In genomic region chr11:94515398-94515797, GRCh38 we compare ENCODE assay signal across 30 cellular contexts. TPM values are rescaled to one million over a fixed set of nuclear protein-coding genes. Genes with fewer than 3 reads are reported as not detected.
DNase-seq lines count a peak whose midpoint lies in the region; ATAC-seq, FAIRE-seq and TF ChIP-seq lines count a peak whose summit lies in the region.
"Had no signal": no experiment of that assay in that cellular context is flagged by ENCODE, and none has a peak within 500 bp of the region (broad histone marks: within the 10 kb centered on the region; RNA-seq: fewer than 3 reads in every experiment).

No MANE protein-coding gene starts in this region.

- TF ChIP-seq EP300 in K562 (IDR thresholded peaks at IDR 0.05; ENCODE audit: low read length): no peak

- TF ChIP-seq CTCF in HEK293 (tag by site-specific recombination; IDR thresholded peaks at IDR 0.05) (no peak), Loucy (conservative IDR thresholded peaks at IDR 0.05; ENCODE audit: low read length) (no peak), K562 (IDR thresholded peaks at IDR 0.05 in 2 of 3, conservative IDR thresholded peaks at IDR 0.05 in 1 of 3; ENCODE audit: insufficient read depth in 2 of 3, low read depth in 1 of 3, low read length in 3 of 3) (no peak)

- no TSS peak for BruUV-seq in K562 (replicated peaks; lab: Mats Ljungman, UMichigan)

- no peaks in the 10 kb centered on the region for H3K9me1 ChIP-seq in K562 (ENCODE audit: control insufficient read depth, insufficient read depth, low read length)

- TF ChIP-seq POLR2A in K562 (conservative IDR thresholded peaks at IDR 0.05): no peak

- H3K36me3 ChIP-seq in HEK293 (ENCODE audit: control insufficient read depth in 2 of 2, insufficient read depth in 1 of 2, low read length in 2 of 2) (no peaks in the 10 kb centered on the region), Loucy (ENCODE audit: insufficient read depth, low read length) (no peaks in the 10 kb centered on the region), K562 (ENCODE audit: control insufficient read depth, insufficient read depth, low read length) (no peaks in the 10 kb centered on the region)
- H3K36me3 ChIP-seq: BE2C, BLaER1 had no signal

- H3K4me2 ChIP-seq in Loucy (ENCODE audit: low read depth, low read length, poor library complexity, severe bottlenecking) (no peak overlapping the region), K562 (ENCODE audit: insufficient read depth, low read length) (no peak overlapping the region)
- H3K4me2 ChIP-seq: BLaER1 had no signal

- no peaks in the 10 kb centered on the region for H3K9me2 ChIP-seq in Loucy (replicated peaks; ENCODE audit: low read depth, low read length)

- in situ Hi-C loops in K562 (cut with MboI): no loop called here

- H3K9ac ChIP-seq in Loucy (ENCODE audit: low read depth, low read length, poor library complexity, severe bottlenecking) (no peak overlapping the region), K562 (ENCODE audit: insufficient read depth in 1 of 2, low read depth in 2 of 2, low read length in 2 of 2) (no peak overlapping the region)
- H3K9ac ChIP-seq: BLaER1 had no signal

- H3K4me1 ChIP-seq in HEK293 (ENCODE audit: control insufficient read depth, insufficient read depth, low read length): 0 out of 2 replicates have a peak, but pooled peaks cover 5% of the 10 kb centered on the region
- peaks cover 18% of the 10 kb centered on the region for H3K4me1 ChIP-seq in Loucy (ENCODE audit: insufficient read depth, low read length, poor library complexity, severe bottlenecking)
- peaks cover 0 to 7% of the 10 kb centered on the region in 2 experiments; a peak in 2 of 5 replicates for H3K4me1 ChIP-seq in K562 (replicated peaks in 1 of 2; ENCODE audit: control insufficient read depth in 2 of 2, insufficient read depth in 2 of 2, low read length in 2 of 2)
- H3K4me1 ChIP-seq: BE2C had no signal

- H3F3A ChIP-seq in Loucy (ENCODE audit: low read depth): 0 out of 2 replicates have a peak, but pooled peaks cover 3% of the 10 kb centered on the region

- no peaks in the 10 kb centered on the region for H4K20me1 ChIP-seq in Loucy (ENCODE audit: insufficient read depth, low read length, poor library complexity, severe bottlenecking)
- H4K20me1 ChIP-seq in K562 (replicated peaks; ENCODE audit: control insufficient read depth, insufficient read depth, low read length): no peaks in the 10 kb centered on the region
- H4K20me1 ChIP-seq: BLaER1 had no signal

- POLR2A ChIA-PET in HEK293 (lab: Yijun Ruan, JAX): no interaction called here
- POLR2A ChIA-PET in K562 (lab: Yijun Ruan, JAX): no interaction called here

- H3K9me3 ChIP-seq in HEK293 (ENCODE audit: control insufficient read depth, insufficient read depth, low read depth, low read length): no peaks in the 10 kb centered on the region
- 0 out of 2 replicates have a peak, but pooled peaks cover 4% of the 10 kb centered on the region for H3K9me3 ChIP-seq in Loucy (ENCODE audit: insufficient read depth, low read depth, low read length)
- no peaks in the 10 kb centered on the region for H3K9me3 ChIP-seq in K562 (replicated peaks; ENCODE audit: control insufficient read depth, insufficient read depth, low read depth, low read length)
- H3K9me3 ChIP-seq: BE2C, BLaER1 had no signal

- no peak for TF ChIP-seq RAD21 in K562 (CRISPR knock-in tag; conservative IDR thresholded peaks at IDR 0.05 in 1 of 2, IDR thresholded peaks at IDR 0.05 in 1 of 2)

- 9% methylated on average over 1 of the region's 2 CpGs for WGBS in K562 (ENCODE audit: insufficient coverage, low coverage, missing lambda C conversion rate)

- no peaks in the 10 kb centered on the region for H3K79me2 ChIP-seq in Loucy (ENCODE audit: insufficient read depth, low read length)
- no peaks in the 10 kb centered on the region for H3K79me2 ChIP-seq in K562 (ENCODE audit: control insufficient read depth, insufficient read depth, low read length)

- H3K4me3 ChIP-seq in HEK293 (ENCODE audit: low read depth, low read length) (no peak overlapping the region), Loucy (ENCODE audit: low read length, poor library complexity, severe bottlenecking) (no peak overlapping the region), K562 (no peak overlapping the region)
- H3K4me3 ChIP-seq: BLaER1 had no signal

- ATAC-seq in K562: no peak
- no peak for ATAC-seq in left colon

- H2AFZ ChIP-seq in Loucy (ENCODE audit: low read length) (0 out of 2 replicates have a peak overlapping the region, but pooled peaks have one; percentile 22), K562 (ENCODE audit: low read depth, low read length) (no peak overlapping the region)

- no peak for FAIRE-seq in K562 (lab: Jason Lieb, UNC)
- FAIRE-seq: A204.1, GM12891, GM19239 had no signal

- H3K27ac ChIP-seq in HEK293 (ENCODE audit: extremely low read depth, low read depth, low read length): no peak overlapping the region
- no peak overlapping the region for H3K27ac ChIP-seq in K562 (ENCODE audit: extremely low read depth, low read depth, low read length)
- H3K27ac ChIP-seq: BLaER1 had no signal

- CTCF ChIA-PET in HEK293 (lab: Yijun Ruan, JAX) (interaction anchor here (0.7 to 2.6 kb wide), 3 partner anchors 10 to 620 kb away, joined by 6 to 9 read pairs (median 6); no protein-coding TSS in a partner anchor), K562 (lab: Yijun Ruan, JAX; ENCODE audit: low intra/inter-chr PET ratio) (no interaction called here)

- H3K27me3 ChIP-seq in Loucy (ENCODE audit: insufficient read depth, low read length, poor library complexity, severe bottlenecking): no peaks in the 10 kb centered on the region
- peaks cover 2 to 4% of the 10 kb centered on the region in 2 experiments; a peak in 2 of 5 replicates for H3K27me3 ChIP-seq in K562 (ENCODE audit: control insufficient read depth in 2 of 2, insufficient read depth in 2 of 2, low read length in 2 of 2)

- intact Hi-C loops in K562 (cut with micrococcal nuclease): no loop called here
- intact Hi-C loops in left colon (cut with DNase I, micrococcal nuclease): loop anchor here in 1 of 2 donors (5.0 kb wide), 1 partner anchor 87 kb away; no protein-coding TSS in a partner anchor

- DNase-seq in K562 (ENCODE audit: extremely low read depth in 1 of 4, low spot score in 3 of 4): no peak
- DNase-seq in NCI-H1048 (lab: John Stamatoyannopoulos, UW): no peak
- DNase-seq in left colon: no peak
- no peak for DNase-seq in cerebellum (ENCODE audit: low spot score)
- DNase-seq: 8988T; ACHN; BE2C; C1 segment of cervical spinal cord; CD4-positive, alpha-beta memory T cell; CD4-positive, CD25-positive, alpha-beta regulatory T cell; CD8-positive, alpha-beta memory T cell; COR-L47; DMS 273 treated with DMSO at 0.1 percent for 48 hours; DMS153; DMS53; DMS79; DND-41; EL; GDM1 had no signal

RNA-seq across cellular contexts. Expression of gene C11orf97, which starts 3.1 kb away (rescaled TPM):
- total RNA-seq in K562 (2011; cell fraction: chromatin; rRNA removed; ENCODE audit: low replicate concordance): not detected in 2 replicates
- total RNA-seq in K562 (2011; cell fraction: nucleolus; rRNA removed): not detected in 2 replicates
- total RNA-seq in K562 (2011; cell fraction: nucleoplasm; rRNA removed): not detected in 2 replicates
- total RNA-seq in K562 (2014; rRNA removed): not detected in 2 replicates
- total RNA-seq in K562 (2014; rRNA removed; fragmentation: Illumina TruSeq; extraction: Trizol): not detected in 2 replicates
- total RNA-seq in K562 (2015; rRNA removed; fragmentation: Illumina TruSeq; extraction: Trizol): not detected in 2 replicates
- total RNA-seq in K562 (2021): not detected in 2 replicates
- polyA plus RNA-seq in K562 (2011; rRNA removed): not detected in 2 replicates
- polyA plus RNA-seq in K562 (2011; cell fraction: cytosol; rRNA removed): not detected in 2 replicates
- polyA plus RNA-seq in K562 (2011; cell fraction: nucleus; rRNA removed): not detected in 2 replicates
- not detected in 2 replicates for polyA plus RNA-seq in K562 (2012)
- polyA plus RNA-seq in K562 (2014; fragmentation: Illumina TruSeq; extraction: Trizol): not detected in 2 replicates
- polyA plus RNA-seq in K562 (2014; fragmentation: Nextera tagmentation; extraction: Ambion mirVana): not detected
- polyA plus RNA-seq in K562 (2014; rRNA removed): not detected in 2 replicates
- not detected in 2 replicates for polyA minus RNA-seq in K562 (2011; rRNA and poly(A)+ RNA removed)
- polyA minus RNA-seq in K562 (2011; cell fraction: cytosol; rRNA and poly(A)+ RNA removed): not detected in 2 replicates
- not detected in 2 replicates for polyA minus RNA-seq in K562 (2011; cell fraction: nucleus; rRNA and poly(A)+ RNA removed)
- not detected for total RNA-seq in left colon
- total RNA-seq in cerebellum: not detected
- total RNA-seq: A673; CD4-positive, alpha-beta memory T cell; CD4-positive, CD25-positive, alpha-beta regulatory T cell; CD8-positive, alpha-beta memory T cell; Daoy; G401 had no signal
- polyA plus RNA-seq: AG04450; CD14-positive monocyte; CD4-positive, alpha-beta memory T cell; CD4-positive, CD25-positive, alpha-beta regulatory T cell; CD8-positive, alpha-beta memory T cell had no signal

RNA-seq across cellular contexts. Expression of gene ANKRD49, which starts 21.6 kb away (rescaled TPM):
- total RNA-seq in K562 (2011; cell fraction: chromatin; rRNA removed; ENCODE audit: low replicate concordance): 7.3 and 25.9 TPM in 2 replicates
- 3.8 and 7.8 TPM in 2 replicates for total RNA-seq in K562 (2011; cell fraction: nucleolus; rRNA removed)
- 10.2 and 17.6 TPM in 2 replicates for total RNA-seq in K562 (2011; cell fraction: nucleoplasm; rRNA removed)
- 13.4 and 17.1 TPM in 2 replicates for total RNA-seq in K562 (2014; rRNA removed)
- total RNA-seq in K562 (2014; rRNA removed; fragmentation: Illumina TruSeq; extraction: Trizol): 30.6 and 39.4 TPM in 2 replicates
- 32.0 and 32.2 TPM in 2 replicates for total RNA-seq in K562 (2015; rRNA removed; fragmentation: Illumina TruSeq; extraction: Trizol)
- total RNA-seq in K562 (2021): 16.7 and 17.0 TPM in 2 replicates
- 37.4 and 38.7 TPM in 2 replicates for polyA plus RNA-seq in K562 (2011; rRNA removed)
- polyA plus RNA-seq in K562 (2011; cell fraction: cytosol; rRNA removed): 9.4 and 14.8 TPM in 2 replicates
- 26.4 and 43.0 TPM in 2 replicates for polyA plus RNA-seq in K562 (2011; cell fraction: nucleus; rRNA removed)
- 16.3 and 20.2 TPM in 2 replicates for polyA plus RNA-seq in K562 (2012)
- polyA plus RNA-seq in K562 (2014; fragmentation: Illumina TruSeq; extraction: Trizol): 29.3 and 36.4 TPM in 2 replicates
- polyA plus RNA-seq in K562 (2014; fragmentation: Nextera tagmentation; extraction: Ambion mirVana): 10 to 100 TPM; 28.8 to 43.5 TPM
- 26.2 and 31.2 TPM in 2 replicates for polyA plus RNA-seq in K562 (2014; rRNA removed)
- 15.1 and 16.6 TPM in 2 replicates for polyA minus RNA-seq in K562 (2011; rRNA and poly(A)+ RNA removed)
- polyA minus RNA-seq in K562 (2011; cell fraction: cytosol; rRNA and poly(A)+ RNA removed): 4.2 and 8.3 TPM in 2 replicates
- polyA minus RNA-seq in K562 (2011; cell fraction: nucleus; rRNA and poly(A)+ RNA removed): 10.2 and 24.4 TPM in 2 replicates
- 10 to 100 TPM; 11.7 to 13.8 TPM for total RNA-seq in left colon
- total RNA-seq in cerebellum: 14.8 TPM

RNA-seq across cellular contexts. Expression of gene MRE11, which starts 21.8 kb away (rescaled TPM):
- 31.5 and 107 TPM in 2 replicates for total RNA-seq in K562 (2011; cell fraction: chromatin; rRNA removed; ENCODE audit: low replicate concordance)
- 10.5 and 11.2 TPM in 2 replicates for total RNA-seq in K562 (2011; cell fraction: nucleolus; rRNA removed)
- 27.4 and 33.7 TPM in 2 replicates for total RNA-seq in K562 (2011; cell fraction: nucleoplasm; rRNA removed)
- total RNA-seq in K562 (2014; rRNA removed): 18.3 and 21.3 TPM in 2 replicates
- total RNA-seq in K562 (2014; rRNA removed; fragmentation: Illumina TruSeq; extraction: Trizol): 45.2 and 59.6 TPM in 2 replicates
- total RNA-seq in K562 (2015; rRNA removed; fragmentation: Illumina TruSeq; extraction: Trizol): 29.1 and 34.1 TPM in 2 replicates
- 30.4 and 34.1 TPM in 2 replicates for total RNA-seq in K562 (2021)
- polyA plus RNA-seq in K562 (2011; rRNA removed): 19.9 and 28.4 TPM in 2 replicates
- polyA plus RNA-seq in K562 (2011; cell fraction: cytosol; rRNA removed): 3.9 and 7.2 TPM in 2 replicates
- polyA plus RNA-seq in K562 (2011; cell fraction: nucleus; rRNA removed): 19.7 and 20.9 TPM in 2 replicates
- polyA plus RNA-seq in K562 (2012): 18.7 and 20.0 TPM in 2 replicates
- 30.3 and 30.9 TPM in 2 replicates for polyA plus RNA-seq in K562 (2014; fragmentation: Illumina TruSeq; extraction: Trizol)
- polyA plus RNA-seq in K562 (2014; fragmentation: Nextera tagmentation; extraction: Ambion mirVana): 10 to 100 TPM; 21.0 to 29.1 TPM
- 22.9 and 27.4 TPM in 2 replicates for polyA plus RNA-seq in K562 (2014; rRNA removed)
- 48.7 and 53.2 TPM in 2 replicates for polyA minus RNA-seq in K562 (2011; rRNA and poly(A)+ RNA removed)
- 12.4 and 15.9 TPM in 2 replicates for polyA minus RNA-seq in K562 (2011; cell fraction: cytosol; rRNA and poly(A)+ RNA removed)
- polyA minus RNA-seq in K562 (2011; cell fraction: nucleus; rRNA and poly(A)+ RNA removed): 32.0 and 42.8 TPM in 2 replicates
- total RNA-seq in left colon: 10 to 100 TPM; 10.5 to 11.4 TPM
- 28.7 TPM for total RNA-seq in cerebellum

RNA-seq across cellular contexts. Expression of gene FUT4, which starts 28.3 kb away (rescaled TPM):
- 5.6 and 7.5 TPM in 2 replicates for total RNA-seq in K562 (2011; cell fraction: chromatin; rRNA removed; ENCODE audit: low replicate concordance)
- total RNA-seq in K562 (2011; cell fraction: nucleolus; rRNA removed): 6.6 and 6.7 TPM in 2 replicates
- 7.6 and 10.2 TPM in 2 replicates for total RNA-seq in K562 (2011; cell fraction: nucleoplasm; rRNA removed)
- total RNA-seq in K562 (2014; rRNA removed) (6.4 and 6.9 TPM in 2 replicates), K562 (2014; rRNA removed; fragmentation: Illumina TruSeq; extraction: Trizol) (4.9 and 5.2 TPM in 2 replicates), K562 (2015; rRNA removed; fragmentation: Illumina TruSeq; extraction: Trizol) (5.9 and 6.0 TPM in 2 replicates), K562 (2021) (8.7 and 8.9 TPM in 2 replicates), left colon (10 to 100 TPM; 21.8 to 29.9 TPM), cerebellum (5.9 TPM)
- polyA plus RNA-seq in K562 (2011; rRNA removed) (3.7 and 4.7 TPM in 2 replicates), K562 (2014; fragmentation: Illumina TruSeq; extraction: Trizol) (5.0 and 5.5 TPM in 2 replicates), K562 (2014; fragmentation: Nextera tagmentation; extraction: Ambion mirVana) (1 to 10 TPM; 1.1 to 1.4 TPM), K562 (2014; rRNA removed) (5.4 and 5.7 TPM in 2 replicates)
- 2.8 and 5.2 TPM in 2 replicates for polyA plus RNA-seq in K562 (2011; cell fraction: cytosol; rRNA removed)
- polyA plus RNA-seq in K562 (2011; cell fraction: nucleus; rRNA removed): 2.2 and 2.5 TPM in 2 replicates
- 5.5 and 6.0 TPM in 2 replicates for polyA plus RNA-seq in K562 (2012)
- polyA minus RNA-seq in K562 (2011; rRNA and poly(A)+ RNA removed): 6.2 and 6.5 TPM in 2 replicates
- polyA minus RNA-seq in K562 (2011; cell fraction: cytosol; rRNA and poly(A)+ RNA removed): 2.3 and 3.0 TPM in 2 replicates
- 4.0 and 6.1 TPM in 2 replicates for polyA minus RNA-seq in K562 (2011; cell fraction: nucleus; rRNA and poly(A)+ RNA removed)
- total RNA-seq: G401 had no signal

RNA-seq across cellular contexts. Expression of gene PIWIL4, which starts 51.8 kb away (rescaled TPM):
- total RNA-seq in K562 (2011; cell fraction: chromatin; rRNA removed; ENCODE audit: low replicate concordance): 7.7 and 17.4 TPM in 2 replicates
- total RNA-seq in K562 (2011; cell fraction: nucleolus; rRNA removed): 6.2 and 6.4 TPM in 2 replicates
- total RNA-seq in K562 (2011; cell fraction: nucleoplasm; rRNA removed): 4.4 and 6.3 TPM in 2 replicates
- total RNA-seq in K562 (2014; rRNA removed) (9.5 and 10.9 TPM in 2 replicates), K562 (2014; rRNA removed; fragmentation: Illumina TruSeq; extraction: Trizol) (14.9 and 16.0 TPM in 2 replicates), K562 (2015; rRNA removed; fragmentation: Illumina TruSeq; extraction: Trizol) (12.9 and 13.6 TPM in 2 replicates), K562 (2021) (10.2 and 10.5 TPM in 2 replicates), left colon (1 to 10 TPM; 5.9 to 7.5 TPM), cerebellum (3.6 TPM)
- polyA plus RNA-seq in K562 (2011; rRNA removed) (1.5 and 6.3 TPM in 2 replicates), K562 (2014; fragmentation: Illumina TruSeq; extraction: Trizol) (15.5 and 17.0 TPM in 2 replicates), K562 (2014; fragmentation: Nextera tagmentation; extraction: Ambion mirVana) (10 to 100 TPM in 1 of 2 experiments, 1 to 10 TPM in 1; 8.4 to 10.8 TPM), K562 (2014; rRNA removed) (13.5 and 16.5 TPM in 2 replicates)
- 0.84 and 4.6 TPM in 2 replicates for polyA plus RNA-seq in K562 (2011; cell fraction: cytosol; rRNA removed)
- polyA plus RNA-seq in K562 (2011; cell fraction: nucleus; rRNA removed): 2.2 and 9.7 TPM in 2 replicates
- 9.6 and 10.5 TPM in 2 replicates for polyA plus RNA-seq in K562 (2012)
- 1.2 and 7.7 TPM in 2 replicates for polyA minus RNA-seq in K562 (2011; rRNA and poly(A)+ RNA removed)
- polyA minus RNA-seq in K562 (2011; cell fraction: cytosol; rRNA and poly(A)+ RNA removed): 0.91 and 2.3 TPM in 2 replicates
- polyA minus RNA-seq in K562 (2011; cell fraction: nucleus; rRNA and poly(A)+ RNA removed): 2.2 and 4.4 TPM in 2 replicates
- total RNA-seq: G401 had no signal
